ENCODE assay signal across 8 cellular contexts in the genomic region with DNA sequence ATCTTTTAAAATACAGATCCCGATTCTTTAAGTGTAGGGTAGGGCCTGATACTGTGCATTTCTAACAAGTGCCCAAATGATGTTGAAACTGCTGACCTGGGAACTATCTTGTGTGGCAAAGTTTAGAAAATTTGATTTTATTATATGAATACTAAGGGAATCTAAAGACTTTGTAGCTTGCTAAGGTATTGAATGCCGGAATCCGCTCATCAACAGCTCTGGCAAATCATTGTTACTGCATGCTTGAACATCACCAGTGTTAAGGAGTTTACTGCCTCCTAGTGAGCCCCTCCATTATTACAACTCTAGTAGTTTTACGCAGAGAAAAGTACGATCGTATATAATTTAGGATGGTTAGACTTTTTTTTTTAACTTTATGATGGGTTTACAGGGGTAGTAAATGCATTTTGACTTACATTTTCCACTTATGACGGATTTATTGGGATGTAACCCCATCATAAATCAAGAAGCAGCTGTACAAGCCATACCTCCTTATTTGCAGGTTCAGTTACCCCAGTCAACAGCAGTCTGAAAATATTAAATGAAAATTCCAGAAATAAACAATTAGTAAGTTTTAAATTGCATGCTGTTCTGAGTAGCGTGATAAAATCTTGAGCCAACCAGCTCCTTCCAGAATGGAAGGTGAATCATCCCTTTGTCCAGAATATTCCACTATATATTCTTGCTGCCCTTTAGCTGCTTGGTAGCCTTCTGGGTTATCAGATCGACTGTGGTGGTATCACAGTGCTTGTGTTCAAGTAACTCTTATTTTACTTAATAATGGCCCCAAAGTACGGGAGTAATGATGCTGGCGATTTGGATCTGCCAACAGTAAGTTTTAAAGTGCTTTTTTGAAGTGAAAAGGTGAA.
DNase-seq lines count a peak whose midpoint lies in the region; ATAC-seq and TF ChIP-seq lines count a peak whose summit lies in the region.

No MANE protein-coding gene starts in this region.

- ATAC-seq in GM18499 (IDR thresholded peaks at IDR 0.05; ENCODE audit: insufficient read depth, unreplicated experiment) (peak; percentile 34), HG02938 (IDR thresholded peaks at IDR 0.05; ENCODE audit: unreplicated experiment) (peak; percentile 49), SK-N-SH treated with all-trans-retinoic acid at 6 μM for 48 hours (peak; percentile 62)

- peak overlapping the region; percentile 84 for H3K27ac ChIP-seq in caudate nucleus (ENCODE audit: low read depth, low read length)

- DNase-seq in AG08396 (ENCODE audit: low spot score) (peak; percentile 53), NCI-H128 (lab: John Stamatoyannopoulos, UW; ENCODE audit: unreplicated experiment) (peak; percentile 35), caudate nucleus (lab: John Stamatoyannopoulos, UW) (peak in 31 of 61 donors; percentile 2 to 77 (median 29)), inferior parietal cortex (ENCODE audit: extremely low spot score) (peak; percentile 86)
- peak; percentile 14 to 36 for DNase-seq in stimulated activated CD4-positive, alpha-beta T cell treated with anti-CD3 and anti-CD28 coated beads, Interleukin-2, amount 100 ng/mL, for 24 hours

TF ChIP-seq in SK-N-SH treated with all-trans-retinoic acid at 6 μM for 48 hours, 23 proteins besides CTCF, POLR2A, EP300 and RAD21:
- TF ChIP-seq TOX (CRISPR knock-in tag; IDR thresholded peaks at IDR 0.05; ENCODE audit: borderline replicate concordance) (no peak), ESRRG (CRISPR knock-in tag; IDR thresholded peaks at IDR 0.05) (no peak), RARB (CRISPR knock-in tag; IDR thresholded peaks at IDR 0.05) (no peak), PPARA (CRISPR knock-in tag; IDR thresholded peaks at IDR 0.05; ENCODE audit: borderline replicate concordance) (no peak), CSRNP3 (CRISPR knock-in tag; IDR thresholded peaks at IDR 0.05) (no peak), SNAI2 (CRISPR knock-in tag; IDR thresholded peaks at IDR 0.05) (no peak), CSDC2 (CRISPR knock-in tag; IDR thresholded peaks at IDR 0.05) (no peak), GLIS3 (CRISPR knock-in tag; IDR thresholded peaks at IDR 0.05) (no peak), TCF4 (CRISPR knock-in tag; IDR thresholded peaks at IDR 0.05; ENCODE audit: borderline replicate concordance) (no peak), ZNF70 (CRISPR knock-in tag; IDR thresholded peaks at IDR 0.05) (no peak), OSR1 (CRISPR knock-in tag; IDR thresholded peaks at IDR 0.05) (no peak), POU6F1 (CRISPR knock-in tag; IDR thresholded peaks at IDR 0.05; ENCODE audit: borderline replicate concordance, low read depth) (no peak), ZFP30 (CRISPR knock-in tag; IDR thresholded peaks at IDR 0.05) (no peak)
- TF ChIP-seq, protein P1, sequence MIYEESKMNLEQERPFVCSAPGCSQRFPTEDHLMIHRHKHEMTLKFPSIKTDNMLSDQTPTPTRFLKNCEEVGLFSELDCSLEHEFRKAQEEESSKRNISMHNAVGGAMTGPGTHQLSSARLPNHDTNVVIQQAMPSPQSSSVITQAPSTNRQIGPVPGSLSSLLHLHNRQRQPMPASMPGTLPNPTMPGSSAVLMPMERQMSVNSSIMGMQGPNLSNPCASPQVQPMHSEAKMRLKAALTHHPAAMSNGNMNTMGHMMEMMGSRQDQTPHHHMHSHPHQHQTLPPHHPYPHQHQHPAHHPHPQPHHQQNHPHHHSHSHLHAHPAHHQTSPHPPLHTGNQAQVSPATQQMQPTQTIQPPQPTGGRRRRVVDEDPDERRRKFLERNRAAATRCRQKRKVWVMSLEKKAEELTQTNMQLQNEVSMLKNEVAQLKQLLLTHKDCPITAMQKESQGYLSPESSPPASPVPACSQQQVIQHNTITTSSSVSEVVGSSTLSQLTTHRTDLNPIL (CRISPR knock-in tag; IDR thresholded peaks at IDR 0.05; ENCODE audit: low read depth): no peak
- TF ChIP-seq, protein P2, sequence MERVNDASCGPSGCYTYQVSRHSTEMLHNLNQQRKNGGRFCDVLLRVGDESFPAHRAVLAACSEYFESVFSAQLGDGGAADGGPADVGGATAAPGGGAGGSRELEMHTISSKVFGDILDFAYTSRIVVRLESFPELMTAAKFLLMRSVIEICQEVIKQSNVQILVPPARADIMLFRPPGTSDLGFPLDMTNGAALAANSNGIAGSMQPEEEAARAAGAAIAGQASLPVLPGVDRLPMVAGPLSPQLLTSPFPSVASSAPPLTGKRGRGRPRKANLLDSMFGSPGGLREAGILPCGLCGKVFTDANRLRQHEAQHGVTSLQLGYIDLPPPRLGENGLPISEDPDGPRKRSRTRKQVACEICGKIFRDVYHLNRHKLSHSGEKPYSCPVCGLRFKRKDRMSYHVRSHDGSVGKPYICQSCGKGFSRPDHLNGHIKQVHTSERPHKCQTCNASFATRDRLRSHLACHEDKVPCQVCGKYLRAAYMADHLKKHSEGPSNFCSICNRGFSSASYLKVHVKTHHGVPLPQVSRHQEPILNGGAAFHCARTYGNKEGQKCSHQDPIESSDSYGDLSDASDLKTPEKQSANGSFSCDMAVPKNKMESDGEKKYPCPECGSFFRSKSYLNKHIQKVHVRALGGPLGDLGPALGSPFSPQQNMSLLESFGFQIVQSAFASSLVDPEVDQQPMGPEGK (CRISPR knock-in tag; IDR thresholded peaks at IDR 0.05; ENCODE audit: borderline replicate concordance): no peak
- TF ChIP-seq, protein P3, sequence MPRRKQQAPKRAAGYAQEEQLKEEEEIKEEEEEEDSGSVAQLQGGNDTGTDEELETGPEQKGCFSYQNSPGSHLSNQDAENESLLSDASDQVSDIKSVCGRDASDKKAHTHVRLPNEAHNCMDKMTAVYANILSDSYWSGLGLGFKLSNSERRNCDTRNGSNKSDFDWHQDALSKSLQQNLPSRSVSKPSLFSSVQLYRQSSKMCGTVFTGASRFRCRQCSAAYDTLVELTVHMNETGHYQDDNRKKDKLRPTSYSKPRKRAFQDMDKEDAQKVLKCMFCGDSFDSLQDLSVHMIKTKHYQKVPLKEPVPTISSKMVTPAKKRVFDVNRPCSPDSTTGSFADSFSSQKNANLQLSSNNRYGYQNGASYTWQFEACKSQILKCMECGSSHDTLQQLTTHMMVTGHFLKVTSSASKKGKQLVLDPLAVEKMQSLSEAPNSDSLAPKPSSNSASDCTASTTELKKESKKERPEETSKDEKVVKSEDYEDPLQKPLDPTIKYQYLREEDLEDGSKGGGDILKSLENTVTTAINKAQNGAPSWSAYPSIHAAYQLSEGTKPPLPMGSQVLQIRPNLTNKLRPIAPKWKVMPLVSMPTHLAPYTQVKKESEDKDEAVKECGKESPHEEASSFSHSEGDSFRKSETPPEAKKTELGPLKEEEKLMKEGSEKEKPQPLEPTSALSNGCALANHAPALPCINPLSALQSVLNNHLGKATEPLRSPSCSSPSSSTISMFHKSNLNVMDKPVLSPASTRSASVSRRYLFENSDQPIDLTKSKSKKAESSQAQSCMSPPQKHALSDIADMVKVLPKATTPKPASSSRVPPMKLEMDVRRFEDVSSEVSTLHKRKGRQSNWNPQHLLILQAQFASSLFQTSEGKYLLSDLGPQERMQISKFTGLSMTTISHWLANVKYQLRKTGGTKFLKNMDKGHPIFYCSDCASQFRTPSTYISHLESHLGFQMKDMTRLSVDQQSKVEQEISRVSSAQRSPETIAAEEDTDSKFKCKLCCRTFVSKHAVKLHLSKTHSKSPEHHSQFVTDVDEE (CRISPR knock-in tag; IDR thresholded peaks at IDR 0.05): no peak
TF ChIP-seq in SK-N-SH treated with all-trans-retinoic acid at 6 μM for 48 hours: peak in this region for 0.

Comparison
In these comparisons a context has a peak if more than half of its experiments do, and no peak if none do; other contexts are left out.
1. Peak in every context shown above with its lines: DNase-seq, ATAC-seq and H3K27ac ChIP-seq.
2. DNase-seq: peak in every context shown above with its lines; median percentile 86 in inferior parietal cortex; 53 in AG08396; 35 in NCI-H128; 29 in caudate nucleus; 25 in stimulated activated CD4-positive, alpha-beta T cell treated with anti-CD3 and anti-CD28 coated beads, Interleukin-2, amount 100 ng/mL, for 24 hours.